In the genomic region with DNA sequence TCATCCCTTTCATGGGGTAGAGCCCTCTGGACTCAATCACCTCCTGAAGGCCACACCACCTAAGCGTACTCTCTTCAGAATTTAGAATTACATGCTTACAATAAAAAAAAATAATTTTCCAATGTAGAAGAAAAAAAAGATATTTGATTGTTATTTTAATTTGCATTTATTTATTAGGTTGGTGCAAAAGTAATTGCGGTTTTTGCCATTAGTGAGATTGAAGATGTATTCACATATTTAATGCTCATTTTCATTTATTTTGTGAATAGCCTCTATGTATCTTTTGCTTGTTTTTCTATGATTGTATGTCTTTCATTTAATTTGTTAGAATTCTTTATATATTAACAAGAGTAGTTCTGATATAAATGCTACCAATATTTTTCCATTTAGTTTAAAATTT, we compare ENCODE assay signal across 2 cellular contexts.
TF ChIP-seq lines count a peak whose summit lies in the region.

No MANE protein-coding gene starts in this region.

TF ChIP-seq in HepG2, 621 proteins besides CTCF, POLR2A, EP300 and RAD21:
- TF ChIP-seq HDAC1 (CRISPR knock-in tag; IDR thresholded peaks at IDR 0.05), result no peak
- TF ChIP-seq, protein P1, sequence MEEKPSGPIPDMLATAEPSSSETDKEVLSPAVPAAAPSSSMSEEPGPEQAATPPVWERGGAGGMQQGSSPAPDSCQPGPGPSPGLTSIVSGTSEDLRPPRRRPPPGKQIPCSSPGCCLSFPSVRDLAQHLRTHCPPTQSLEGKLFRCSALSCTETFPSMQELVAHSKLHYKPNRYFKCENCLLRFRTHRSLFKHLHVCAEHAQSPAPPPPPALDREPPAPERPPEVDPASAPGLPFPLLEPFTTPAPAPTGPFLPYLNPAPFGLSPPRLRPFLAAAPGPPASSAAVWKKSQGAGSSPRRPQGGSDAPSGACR (CRISPR knock-in tag; IDR thresholded peaks at IDR 0.05), result no peak
- TF ChIP-seq, protein P2, sequence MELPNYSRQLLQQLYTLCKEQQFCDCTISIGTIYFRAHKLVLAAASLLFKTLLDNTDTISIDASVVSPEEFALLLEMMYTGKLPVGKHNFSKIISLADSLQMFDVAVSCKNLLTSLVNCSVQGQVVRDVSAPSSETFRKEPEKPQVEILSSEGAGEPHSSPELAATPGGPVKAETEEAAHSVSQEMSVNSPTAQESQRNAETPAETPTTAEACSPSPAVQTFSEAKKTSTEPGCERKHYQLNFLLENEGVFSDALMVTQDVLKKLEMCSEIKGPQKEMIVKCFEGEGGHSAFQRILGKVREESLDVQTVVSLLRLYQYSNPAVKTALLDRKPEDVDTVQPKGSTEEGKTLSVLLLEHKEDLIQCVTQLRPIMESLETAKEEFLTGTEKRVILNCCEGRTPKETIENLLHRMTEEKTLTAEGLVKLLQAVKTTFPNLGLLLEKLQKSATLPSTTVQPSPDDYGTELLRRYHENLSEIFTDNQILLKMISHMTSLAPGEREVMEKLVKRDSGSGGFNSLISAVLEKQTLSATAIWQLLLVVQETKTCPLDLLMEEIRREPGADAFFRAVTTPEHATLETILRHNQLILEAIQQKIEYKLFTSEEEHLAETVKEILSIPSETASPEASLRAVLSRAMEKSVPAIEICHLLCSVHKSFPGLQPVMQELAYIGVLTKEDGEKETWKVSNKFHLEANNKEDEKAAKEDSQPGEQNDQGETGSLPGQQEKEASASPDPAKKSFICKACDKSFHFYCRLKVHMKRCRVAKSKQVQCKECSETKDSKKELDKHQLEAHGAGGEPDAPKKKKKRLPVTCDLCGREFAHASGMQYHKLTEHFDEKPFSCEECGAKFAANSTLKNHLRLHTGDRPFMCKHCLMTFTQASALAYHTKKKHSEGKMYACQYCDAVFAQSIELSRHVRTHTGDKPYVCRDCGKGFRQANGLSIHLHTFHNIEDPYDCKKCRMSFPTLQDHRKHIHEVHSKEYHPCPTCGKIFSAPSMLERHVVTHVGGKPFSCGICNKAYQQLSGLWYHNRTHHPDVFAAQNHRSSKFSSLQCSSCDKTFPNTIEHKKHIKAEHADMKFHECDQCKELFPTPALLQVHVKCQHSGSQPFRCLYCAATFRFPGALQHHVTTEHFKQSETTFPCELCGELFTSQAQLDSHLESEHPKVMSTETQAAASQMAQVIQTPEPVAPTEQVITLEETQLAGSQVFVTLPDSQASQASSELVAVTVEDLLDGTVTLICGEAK (IDR thresholded peaks at IDR 0.05), result peak; percentile 91
- TF ChIP-seq, protein P2 (CRISPR knock-in tag; IDR thresholded peaks at IDR 0.05), result no peak
- TF ChIP-seq ZNF292 (CRISPR knock-in tag; IDR thresholded peaks at IDR 0.05; ENCODE audit: borderline replicate concordance, low read depth), result no peak

TF ChIP-seq in H1, 55 proteins besides CTCF, POLR2A, EP300 and RAD21:
- no peak for TF ChIP-seq MAFK (IDR thresholded peaks at IDR 0.05; ENCODE audit: low read depth, low read length)
- no peak for TF ChIP-seq RFX5 (IDR thresholded peaks at IDR 0.05; ENCODE audit: borderline replicate concordance, low read depth, low read length)
- TF ChIP-seq SRF (IDR thresholded peaks at IDR 0.05; ENCODE audit: low read depth, low read length), result no peak
- no peak for TF ChIP-seq KDM4A (IDR thresholded peaks at IDR 0.05; ENCODE audit: low read depth, low read length, severe bottlenecking)
- TF ChIP-seq SP4 (IDR thresholded peaks at IDR 0.05; ENCODE audit: low read length), result no peak
- TF ChIP-seq SP2 (IDR thresholded peaks at IDR 0.05; ENCODE audit: low read length), result no peak
- TF ChIP-seq, protein P3, sequence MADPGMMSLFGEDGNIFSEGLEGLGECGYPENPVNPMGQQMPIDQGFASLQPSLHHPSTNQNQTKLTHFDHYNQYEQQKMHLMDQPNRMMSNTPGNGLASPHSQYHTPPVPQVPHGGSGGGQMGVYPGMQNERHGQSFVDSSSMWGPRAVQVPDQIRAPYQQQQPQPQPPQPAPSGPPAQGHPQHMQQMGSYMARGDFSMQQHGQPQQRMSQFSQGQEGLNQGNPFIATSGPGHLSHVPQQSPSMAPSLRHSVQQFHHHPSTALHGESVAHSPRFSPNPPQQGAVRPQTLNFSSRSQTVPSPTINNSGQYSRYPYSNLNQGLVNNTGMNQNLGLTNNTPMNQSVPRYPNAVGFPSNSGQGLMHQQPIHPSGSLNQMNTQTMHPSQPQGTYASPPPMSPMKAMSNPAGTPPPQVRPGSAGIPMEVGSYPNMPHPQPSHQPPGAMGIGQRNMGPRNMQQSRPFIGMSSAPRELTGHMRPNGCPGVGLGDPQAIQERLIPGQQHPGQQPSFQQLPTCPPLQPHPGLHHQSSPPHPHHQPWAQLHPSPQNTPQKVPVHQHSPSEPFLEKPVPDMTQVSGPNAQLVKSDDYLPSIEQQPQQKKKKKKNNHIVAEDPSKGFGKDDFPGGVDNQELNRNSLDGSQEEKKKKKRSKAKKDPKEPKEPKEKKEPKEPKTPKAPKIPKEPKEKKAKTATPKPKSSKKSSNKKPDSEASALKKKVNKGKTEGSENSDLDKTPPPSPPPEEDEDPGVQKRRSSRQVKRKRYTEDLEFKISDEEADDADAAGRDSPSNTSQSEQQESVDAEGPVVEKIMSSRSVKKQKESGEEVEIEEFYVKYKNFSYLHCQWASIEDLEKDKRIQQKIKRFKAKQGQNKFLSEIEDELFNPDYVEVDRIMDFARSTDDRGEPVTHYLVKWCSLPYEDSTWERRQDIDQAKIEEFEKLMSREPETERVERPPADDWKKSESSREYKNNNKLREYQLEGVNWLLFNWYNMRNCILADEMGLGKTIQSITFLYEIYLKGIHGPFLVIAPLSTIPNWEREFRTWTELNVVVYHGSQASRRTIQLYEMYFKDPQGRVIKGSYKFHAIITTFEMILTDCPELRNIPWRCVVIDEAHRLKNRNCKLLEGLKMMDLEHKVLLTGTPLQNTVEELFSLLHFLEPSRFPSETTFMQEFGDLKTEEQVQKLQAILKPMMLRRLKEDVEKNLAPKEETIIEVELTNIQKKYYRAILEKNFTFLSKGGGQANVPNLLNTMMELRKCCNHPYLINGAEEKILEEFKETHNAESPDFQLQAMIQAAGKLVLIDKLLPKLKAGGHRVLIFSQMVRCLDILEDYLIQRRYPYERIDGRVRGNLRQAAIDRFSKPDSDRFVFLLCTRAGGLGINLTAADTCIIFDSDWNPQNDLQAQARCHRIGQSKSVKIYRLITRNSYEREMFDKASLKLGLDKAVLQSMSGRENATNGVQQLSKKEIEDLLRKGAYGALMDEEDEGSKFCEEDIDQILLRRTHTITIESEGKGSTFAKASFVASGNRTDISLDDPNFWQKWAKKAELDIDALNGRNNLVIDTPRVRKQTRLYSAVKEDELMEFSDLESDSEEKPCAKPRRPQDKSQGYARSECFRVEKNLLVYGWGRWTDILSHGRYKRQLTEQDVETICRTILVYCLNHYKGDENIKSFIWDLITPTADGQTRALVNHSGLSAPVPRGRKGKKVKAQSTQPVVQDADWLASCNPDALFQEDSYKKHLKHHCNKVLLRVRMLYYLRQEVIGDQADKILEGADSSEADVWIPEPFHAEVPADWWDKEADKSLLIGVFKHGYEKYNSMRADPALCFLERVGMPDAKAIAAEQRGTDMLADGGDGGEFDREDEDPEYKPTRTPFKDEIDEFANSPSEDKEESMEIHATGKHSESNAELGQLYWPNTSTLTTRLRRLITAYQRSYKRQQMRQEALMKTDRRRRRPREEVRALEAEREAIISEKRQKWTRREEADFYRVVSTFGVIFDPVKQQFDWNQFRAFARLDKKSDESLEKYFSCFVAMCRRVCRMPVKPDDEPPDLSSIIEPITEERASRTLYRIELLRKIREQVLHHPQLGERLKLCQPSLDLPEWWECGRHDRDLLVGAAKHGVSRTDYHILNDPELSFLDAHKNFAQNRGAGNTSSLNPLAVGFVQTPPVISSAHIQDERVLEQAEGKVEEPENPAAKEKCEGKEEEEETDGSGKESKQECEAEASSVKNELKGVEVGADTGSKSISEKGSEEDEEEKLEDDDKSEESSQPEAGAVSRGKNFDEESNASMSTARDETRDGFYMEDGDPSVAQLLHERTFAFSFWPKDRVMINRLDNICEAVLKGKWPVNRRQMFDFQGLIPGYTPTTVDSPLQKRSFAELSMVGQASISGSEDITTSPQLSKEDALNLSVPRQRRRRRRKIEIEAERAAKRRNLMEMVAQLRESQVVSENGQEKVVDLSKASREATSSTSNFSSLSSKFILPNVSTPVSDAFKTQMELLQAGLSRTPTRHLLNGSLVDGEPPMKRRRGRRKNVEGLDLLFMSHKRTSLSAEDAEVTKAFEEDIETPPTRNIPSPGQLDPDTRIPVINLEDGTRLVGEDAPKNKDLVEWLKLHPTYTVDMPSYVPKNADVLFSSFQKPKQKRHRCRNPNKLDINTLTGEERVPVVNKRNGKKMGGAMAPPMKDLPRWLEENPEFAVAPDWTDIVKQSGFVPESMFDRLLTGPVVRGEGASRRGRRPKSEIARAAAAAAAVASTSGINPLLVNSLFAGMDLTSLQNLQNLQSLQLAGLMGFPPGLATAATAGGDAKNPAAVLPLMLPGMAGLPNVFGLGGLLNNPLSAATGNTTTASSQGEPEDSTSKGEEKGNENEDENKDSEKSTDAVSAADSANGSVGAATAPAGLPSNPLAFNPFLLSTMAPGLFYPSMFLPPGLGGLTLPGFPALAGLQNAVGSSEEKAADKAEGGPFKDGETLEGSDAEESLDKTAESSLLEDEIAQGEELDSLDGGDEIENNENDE (IDR thresholded peaks at IDR 0.05; ENCODE audit: insufficient replicate concordance, low read length), result no peak
- no peak for TF ChIP-seq YY1 (IDR thresholded peaks at IDR 0.05; ENCODE audit: low read depth, low read length)
- TF ChIP-seq ASH2L (IDR thresholded peaks at IDR 0.05; ENCODE audit: low read length), result no peak
- TF ChIP-seq CEBPB (IDR thresholded peaks at IDR 0.05; ENCODE audit: low read depth, low read length), result no peak
- TF ChIP-seq FOSL1 (IDR thresholded peaks at IDR 0.05; ENCODE audit: insufficient read depth, low read depth, low read length), result no peak
- no peak for TF ChIP-seq BACH1 (IDR thresholded peaks at IDR 0.05; ENCODE audit: low read length)
- no peak for TF ChIP-seq CHD1 (IDR thresholded peaks at IDR 0.05; ENCODE audit: low read depth, low read length)
- no peak for TF ChIP-seq JUND (IDR thresholded peaks at IDR 0.05; ENCODE audit: low read length)
- TF ChIP-seq CTBP2 (IDR thresholded peaks at IDR 0.05; ENCODE audit: borderline replicate concordance, insufficient read depth, insufficient read length, low read length), result no peak
